In genomic region chr6:29797120-29797519, GRCh38 we compare ENCODE assay signal across 16 cellular contexts. TPM values are rescaled to one million over a fixed set of nuclear protein-coding genes. Genes with fewer than 3 reads are reported as not detected.
DNase-seq lines count a peak whose midpoint lies in the region; ATAC-seq and TF ChIP-seq lines count a peak whose summit lies in the region.
"Had no signal": no experiment of that assay in that cellular context is flagged by ENCODE, and none has a peak within 500 bp of the region (broad histone marks: within the 10 kb centered on the region; RNA-seq: fewer than 3 reads in every experiment).

No MANE protein-coding gene starts in this region.

- 8% methylated on average over 2 of the region's 2 CpGs for WGBS in right lobe of liver (ENCODE audit: insufficient coverage, low coverage, low lambda C conversion rate, missing lambda C conversion rate)

- no peak for TF ChIP-seq CTCF in right lobe of liver (IDR thresholded peaks at IDR 0.05)

- H3K36me3 ChIP-seq in right lobe of liver: no peaks in the 10 kb centered on the region
- H3K36me3 ChIP-seq: esophagus muscularis mucosa, suprapubic skin had no signal

- no peaks in the 10 kb centered on the region for H3K9me3 ChIP-seq in right lobe of liver
- H3K9me3 ChIP-seq: esophagus muscularis mucosa, suprapubic skin had no signal

- no peaks in the 10 kb centered on the region for H3K27me3 ChIP-seq in right lobe of liver

- ATAC-seq in HG03439 (IDR thresholded peaks at IDR 0.05; ENCODE audit: unreplicated experiment) (no peak), right lobe of liver (no peak)

- intact Hi-C loops in right lobe of liver (cut with DNase I): no loop called here

- no peak overlapping the region for H3K4me3 ChIP-seq in right lobe of liver
- H3K4me3 ChIP-seq: esophagus muscularis mucosa, skin epidermis, suprapubic skin had no signal

- TF ChIP-seq POLR2A in erythroblast (IDR thresholded peaks at IDR 0.05; ENCODE audit: low read length): no peak
- no peak for TF ChIP-seq POLR2A in right lobe of liver (IDR thresholded peaks at IDR 0.05)

- no peak overlapping the region for H3K27ac ChIP-seq in right lobe of liver
- H3K27ac ChIP-seq: esophagus muscularis mucosa, skin epidermis, suprapubic skin had no signal

- DNase-seq in EL: peak; percentile 37
- DNase-seq in NCI-H82 (lab: John Stamatoyannopoulos, UW): peak; percentile 69
- peak; percentile 54 for DNase-seq in dedifferentiated amniotic fluid mesenchymal stem cell (ENCODE audit: extremely low spot score)
- peak; percentile 1 for DNase-seq in myocyte (ENCODE audit: low read depth)
- no peak for DNase-seq in erythroblast (lab: John Stamatoyannopoulos, UW)
- DNase-seq in right lobe of liver: no peak
- DNase-seq in NCI-H2029 (lab: John Stamatoyannopoulos, UW): no peak
- DNase-seq: activated CD4-positive, alpha-beta T cell treated with anti-CD3 and anti-CD28 coated beads for 48 hours; CD4-positive, alpha-beta memory T cell; central memory CD4-positive, alpha-beta T cell; T-helper 1 cell had no signal

- no peaks in the 10 kb centered on the region for H3K4me1 ChIP-seq in right lobe of liver

RNA-seq across cellular contexts. Expression of gene HLA-G, which starts 30.5 kb away (rescaled TPM):
- not detected in 2 replicates for total RNA-seq in myocyte
- 0.20 TPM for polyA plus RNA-seq in myocyte (2012)
- 1 to 10 TPM in 1 of 6 experiments, under 1 TPM in 1, not detected in 4; 0.20 to 2.0 TPM for total RNA-seq in right lobe of liver
- total RNA-seq: esophagus muscularis mucosa had no signal
- polyA plus RNA-seq: neural cell had no signal

Comparison
In these comparisons a context has a peak if more than half of its experiments do, and no peak if none do; other contexts are left out.
1. DNase-seq: peak in EL (single experiment), NCI-H82 (single experiment), dedifferentiated amniotic fluid mesenchymal stem cell (single experiment) and myocyte (single experiment); none in erythroblast (0 of 2), right lobe of liver (0 of 3) and NCI-H2029 (single experiment).